29 cellular contexts compared by ENCODE assay signal in genomic region chr4:161360982-161361381, GRCh38.
"Had no signal": no experiment of that assay in that cellular context is flagged by ENCODE, and none has a peak within 500 bp of the region (broad histone marks: within the 10 kb centered on the region; RNA-seq: fewer than 3 reads in every experiment).

No MANE protein-coding gene starts in this region.

- H3K4me1 ChIP-seq: parathyroid adenoma, psoas muscle, spleen, suprapubic skin, testis, tibial artery, transverse colon, upper lobe of left lung, vagina had no signal

- ATAC-seq: natural killer cell; psoas muscle; right cardiac atrium; sciatic nerve; stimulated activated memory B cell treated with anti-CD40 and anti-IgM and Interleukin-4, amounts not matched to agents 10 μg/mL and 1 μg/mL and 100 μg/mL, for 72 hours; stimulated activated naive CD8-positive, alpha-beta T cell treated with anti-CD3 and anti-CD28 coated beads, Interleukin-15, amount 100 ng/mL, for 72 hours; stimulated activated naive CD8-positive, alpha-beta T cell treated with anti-CD3 and anti-CD28 coated beads, Interleukin-15, Interleukin-2, amounts not matched to agents 100 U/mL and 50 U/mL, for 24 hours had no signal

- H3K36me3 ChIP-seq: neural progenitor cell, ovary, spleen, suprapubic skin, tibial artery, transverse colon, upper lobe of left lung, vagina had no signal

- H3K79me2 ChIP-seq: parathyroid adenoma had no signal

- FAIRE-seq: urothelium cell line had no signal

- H3K27me3 ChIP-seq: neural progenitor cell, ovary, spleen, suprapubic skin, testis, tibial artery, transverse colon, upper lobe of left lung, vagina had no signal

- DNase-seq: natural killer cell; occipital lobe; ovary; posterior cingulate gyrus; psoas muscle; right cardiac atrium; spleen; stimulated activated CD4-positive, alpha-beta T cell treated with anti-CD3 and anti-CD28 coated beads, Interleukin-12 subunit alpha, Interleukin-12 subunit beta, amount 100 ng/mL, for 4 hours; stimulated activated CD4-positive, alpha-beta T cell treated with anti-CD3 and anti-CD28 coated beads, Interleukin-1b, Interleukin-23, amount 100 ng/mL, for 48 hours; stimulated activated CD4-positive, alpha-beta T cell treated with anti-CD3 and anti-CD28 coated beads, Interleukin-4, amount 100 ng/mL, for 1 hour; stimulated activated CD4-positive, alpha-beta T cell treated with anti-CD3 and anti-CD28 coated beads, Interleukin-4, amount 100 ng/mL, for 4 hours; stimulated activated CD8-positive, alpha-beta memory T cell treated with anti-CD3 and anti-CD28 coated beads, Interleukin-4, amount 100 ng/mL, for 48 hours; stimulated activated naive CD4-positive, alpha-beta T cell; stimulated activated naive CD8-positive, alpha-beta T cell treated with anti-CD3 and anti-CD28 coated beads, Interleukin-15, amount 100 ng/mL, for 72 hours; stimulated activated naive CD8-positive, alpha-beta T cell treated with anti-CD3 and anti-CD28 coated beads, Interleukin-15, Interleukin-2, amounts not matched to agents 100 U/mL and 50 U/mL, for 24 hours; substantia nigra; testis; tibial artery; transverse colon; upper lobe of left lung had no signal

- H3K9ac ChIP-seq: neural progenitor cell, parathyroid adenoma had no signal

- H3K4me2 ChIP-seq: neural progenitor cell, smooth muscle cell had no signal

- H3K4me3 ChIP-seq: neural progenitor cell, ovary, psoas muscle, skin epidermis, smooth muscle cell, spleen, suprapubic skin, testis, tibial artery, transverse colon, upper lobe of left lung, vagina had no signal

- H3K9me3 ChIP-seq: ovary, psoas muscle, spleen, suprapubic skin, testis, tibial artery, transverse colon, upper lobe of left lung, vagina had no signal

- H2AFZ ChIP-seq: neural progenitor cell, parathyroid adenoma had no signal

- H3K27ac ChIP-seq: neural progenitor cell, ovary, parathyroid adenoma, psoas muscle, skin epidermis, spleen, suprapubic skin, testis, tibial artery, transverse colon, upper lobe of left lung, vagina had no signal
